In the genomic region with DNA sequence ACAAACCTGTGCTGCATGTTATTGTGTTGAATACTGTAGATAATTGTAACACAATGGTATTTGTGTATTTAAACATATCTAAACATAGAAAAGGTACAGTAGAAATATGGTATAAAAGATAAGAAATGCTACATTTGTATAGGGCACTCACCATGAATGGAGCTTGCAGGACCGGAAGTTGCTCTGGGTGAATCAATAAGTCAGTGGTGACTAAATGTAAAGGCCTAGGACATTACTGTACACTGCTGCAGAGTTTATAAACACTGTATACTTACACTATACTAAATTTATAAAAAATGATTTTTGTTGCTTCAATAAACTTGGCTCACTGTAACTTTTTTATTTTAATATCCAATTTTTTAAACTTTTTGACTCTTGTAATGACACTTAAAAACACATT, we compare ENCODE assay signal across 1 cellular context.
TF ChIP-seq lines count a peak whose summit lies in the region.

No MANE protein-coding gene starts in this region.

TF ChIP-seq in GM23338, 12 proteins besides CTCF, POLR2A, EP300 and RAD21 (continued from another document):
- TF ChIP-seq, protein P1, sequence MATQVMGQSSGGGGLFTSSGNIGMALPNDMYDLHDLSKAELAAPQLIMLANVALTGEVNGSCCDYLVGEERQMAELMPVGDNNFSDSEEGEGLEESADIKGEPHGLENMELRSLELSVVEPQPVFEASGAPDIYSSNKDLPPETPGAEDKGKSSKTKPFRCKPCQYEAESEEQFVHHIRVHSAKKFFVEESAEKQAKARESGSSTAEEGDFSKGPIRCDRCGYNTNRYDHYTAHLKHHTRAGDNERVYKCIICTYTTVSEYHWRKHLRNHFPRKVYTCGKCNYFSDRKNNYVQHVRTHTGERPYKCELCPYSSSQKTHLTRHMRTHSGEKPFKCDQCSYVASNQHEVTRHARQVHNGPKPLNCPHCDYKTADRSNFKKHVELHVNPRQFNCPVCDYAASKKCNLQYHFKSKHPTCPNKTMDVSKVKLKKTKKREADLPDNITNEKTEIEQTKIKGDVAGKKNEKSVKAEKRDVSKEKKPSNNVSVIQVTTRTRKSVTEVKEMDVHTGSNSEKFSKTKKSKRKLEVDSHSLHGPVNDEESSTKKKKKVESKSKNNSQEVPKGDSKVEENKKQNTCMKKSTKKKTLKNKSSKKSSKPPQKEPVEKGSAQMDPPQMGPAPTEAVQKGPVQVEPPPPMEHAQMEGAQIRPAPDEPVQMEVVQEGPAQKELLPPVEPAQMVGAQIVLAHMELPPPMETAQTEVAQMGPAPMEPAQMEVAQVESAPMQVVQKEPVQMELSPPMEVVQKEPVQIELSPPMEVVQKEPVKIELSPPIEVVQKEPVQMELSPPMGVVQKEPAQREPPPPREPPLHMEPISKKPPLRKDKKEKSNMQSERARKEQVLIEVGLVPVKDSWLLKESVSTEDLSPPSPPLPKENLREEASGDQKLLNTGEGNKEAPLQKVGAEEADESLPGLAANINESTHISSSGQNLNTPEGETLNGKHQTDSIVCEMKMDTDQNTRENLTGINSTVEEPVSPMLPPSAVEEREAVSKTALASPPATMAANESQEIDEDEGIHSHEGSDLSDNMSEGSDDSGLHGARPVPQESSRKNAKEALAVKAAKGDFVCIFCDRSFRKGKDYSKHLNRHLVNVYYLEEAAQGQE (IDR thresholded peaks at IDR 0.05; ENCODE audit: unreplicated experiment): no peak
- TF ChIP-seq ZNF462 (CRISPR knock-in tag; IDR thresholded peaks at IDR 0.05) (no peak), CREB1 (CRISPR knock-in tag; IDR thresholded peaks at IDR 0.05; ENCODE audit: low read depth) (no peak), STAT1 (IDR thresholded peaks at IDR 0.05; ENCODE audit: unreplicated experiment) (no peak), POLR2AphosphoS5 (IDR thresholded peaks at IDR 0.05; ENCODE audit: low read depth) (no peak), EZH2 (IDR thresholded peaks at IDR 0.05; ENCODE audit: low read depth, unreplicated experiment) (no peak), EZH2phosphoT487 (IDR thresholded peaks at IDR 0.05; ENCODE audit: unreplicated experiment) (no peak)
- TF ChIP-seq, protein P2, sequence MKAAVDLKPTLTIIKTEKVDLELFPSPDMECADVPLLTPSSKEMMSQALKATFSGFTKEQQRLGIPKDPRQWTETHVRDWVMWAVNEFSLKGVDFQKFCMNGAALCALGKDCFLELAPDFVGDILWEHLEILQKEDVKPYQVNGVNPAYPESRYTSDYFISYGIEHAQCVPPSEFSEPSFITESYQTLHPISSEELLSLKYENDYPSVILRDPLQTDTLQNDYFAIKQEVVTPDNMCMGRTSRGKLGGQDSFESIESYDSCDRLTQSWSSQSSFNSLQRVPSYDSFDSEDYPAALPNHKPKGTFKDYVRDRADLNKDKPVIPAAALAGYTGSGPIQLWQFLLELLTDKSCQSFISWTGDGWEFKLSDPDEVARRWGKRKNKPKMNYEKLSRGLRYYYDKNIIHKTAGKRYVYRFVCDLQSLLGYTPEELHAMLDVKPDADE (IDR thresholded peaks at IDR 0.05): no peak
